Comparison of ENCODE assay signal across 2 cellular contexts in genomic region chr10:99331207-99331803, GRCh38.
TF ChIP-seq lines count a peak whose summit lies in the region.

No MANE protein-coding gene starts in this region.

TF ChIP-seq in GM23338, 12 proteins besides CTCF, POLR2A, EP300 and RAD21:
- TF ChIP-seq ZNF462 (CRISPR knock-in tag; IDR thresholded peaks at IDR 0.05): no peak
- TF ChIP-seq STAT1 (IDR thresholded peaks at IDR 0.05; ENCODE audit: unreplicated experiment): no peak
- TF ChIP-seq POLR2AphosphoS5 (IDR thresholded peaks at IDR 0.05; ENCODE audit: low read depth): no peak
- peak; percentile 66 for TF ChIP-seq REST (IDR thresholded peaks at IDR 0.05; ENCODE audit: unreplicated experiment)
- TF ChIP-seq NANOG (IDR thresholded peaks at IDR 0.05; ENCODE audit: borderline replicate concordance): no peak
- TF ChIP-seq ZNF331 (CRISPR knock-in tag; IDR thresholded peaks at IDR 0.05; ENCODE audit: low read depth): no peak
- TF ChIP-seq EZH2 (IDR thresholded peaks at IDR 0.05; ENCODE audit: low read depth, unreplicated experiment): no peak
TF ChIP-seq in GM23338: peak in this region for 1.

TF ChIP-seq in HepG2, 621 proteins besides CTCF, POLR2A, EP300 and RAD21 (continues in another document):
- TF ChIP-seq HOMEZ (CRISPR knock-in tag; IDR thresholded peaks at IDR 0.05; ENCODE audit: low read depth) (0 out of 2 replicates have a peak, but pooled peaks have one; percentile 31), DRAP1 (CRISPR knock-in tag; IDR thresholded peaks at IDR 0.05) (peak; percentile 30; the same call in 1 of the 2 replicates), STAT6 (CRISPR knock-in tag; IDR thresholded peaks at IDR 0.05; ENCODE audit: borderline replicate concordance) (no peak), HCFC1 (IDR thresholded peaks at IDR 0.05; ENCODE audit: low read depth, low read length) (no peak), CENPBD1 (CRISPR knock-in tag; IDR thresholded peaks at IDR 0.05; ENCODE audit: borderline replicate concordance, low read depth) (no peak), ZBTB46 (CRISPR knock-in tag; IDR thresholded peaks at IDR 0.05; ENCODE audit: borderline replicate concordance) (no peak), ZNF687 (CRISPR knock-in tag; IDR thresholded peaks at IDR 0.05) (no peak), KAT2B (IDR thresholded peaks at IDR 0.05; ENCODE audit: borderline replicate concordance, low read depth, low read length) (no peak), ZNF746 (CRISPR knock-in tag; IDR thresholded peaks at IDR 0.05) (no peak), SIN3B (IDR thresholded peaks at IDR 0.05; ENCODE audit: low read length) (no peak), GLI4 (CRISPR knock-in tag; IDR thresholded peaks at IDR 0.05; ENCODE audit: borderline replicate concordance) (0 out of 2 replicates have a peak, but pooled peaks have one; percentile 57), ZMYM3 (CRISPR knock-in tag; IDR thresholded peaks at IDR 0.05) (no peak), ARID5B (CRISPR knock-in tag; IDR thresholded peaks at IDR 0.05) (peak; percentile 58; the same call in 1 of the 2 replicates), IKZF5 (CRISPR knock-in tag; IDR thresholded peaks at IDR 0.05) (0 out of 2 replicates have a peak, but pooled peaks have one; percentile 29), ARID4A (CRISPR knock-in tag; IDR thresholded peaks at IDR 0.05; ENCODE audit: borderline replicate concordance) (peak; percentile 19; the same call in 1 of the 2 replicates), ZNF274 (CRISPR knock-in tag; IDR thresholded peaks at IDR 0.05) (no peak), TGIF2 (CRISPR knock-in tag; IDR thresholded peaks at IDR 0.05) (peak; percentile 58; the same call in 1 of the 2 replicates), ZNF800 (CRISPR knock-in tag; IDR thresholded peaks at IDR 0.05) (peak; percentile 75), RNF2 (conservative IDR thresholded peaks at IDR 0.05; ENCODE audit: low read depth) (no peak), NCOA2 (CRISPR knock-in tag; IDR thresholded peaks at IDR 0.05) (0 out of 2 replicates have a peak, but pooled peaks have one; percentile 13), YEATS4 (CRISPR knock-in tag; IDR thresholded peaks at IDR 0.05; ENCODE audit: borderline replicate concordance) (no peak), ISL2 (CRISPR knock-in tag; IDR thresholded peaks at IDR 0.05) (0 out of 2 replicates have a peak, but pooled peaks have one; percentile 19), NR3C1 (CRISPR knock-in tag; IDR thresholded peaks at IDR 0.05) (no peak)
